In genomic region chr1:41483960-41484844, GRCh38 we compare ENCODE assay signal across 8 cellular contexts. TPM values are rescaled to one million over a fixed set of nuclear protein-coding genes. Genes with fewer than 3 reads are reported as not detected.
DNase-seq lines count a peak whose midpoint lies in the region; ATAC-seq and TF ChIP-seq lines count a peak whose summit lies in the region.

TSS of gene EDN2 (minus strand) at chr1:41484683. CDS start at chr1:41484601, 82 bp downstream.

- H3K27me3 ChIP-seq in rectal smooth muscle tissue (ENCODE audit: control insufficient read depth, insufficient read depth, low read length) = peaks cover 2% of the 10 kb centered on the region

- peaks cover 44% of the 10 kb centered on the region for H3K4me1 ChIP-seq in rectal smooth muscle tissue (ENCODE audit: control insufficient read depth, insufficient read depth, low read length)

- DNase-seq in NCI-H2196 (lab: John Stamatoyannopoulos, UW; ENCODE audit: unreplicated experiment) = peak; percentile 85
- DNase-seq in epithelial cell of esophagus (ENCODE audit: low read depth) = peak; percentile 71
- DNase-seq in posterior vena cava (ENCODE audit: low spot score) = no peak
- no peak for DNase-seq in MV-4-11 (lab: John Stamatoyannopoulos, UW)
- DNase-seq in NK-92 treated with Interleukin-12 subunit alpha and Interleukin-12 subunit beta, amount 100 ng/mL, for 24 hours (lab: John Stamatoyannopoulos, UW) = no peak

- no peak for ATAC-seq in GM21528 (IDR thresholded peaks at IDR 0.05; ENCODE audit: low FRiP score, unreplicated experiment)

- no peak within 1 kb of the TSS for H3K27ac ChIP-seq in rectal smooth muscle tissue (ENCODE audit: low read depth, low read length)

- peak within 1 kb of the TSS; percentile 14 for H3K9ac ChIP-seq in rectal smooth muscle tissue (ENCODE audit: low read length)

- intact Hi-C loops in posterior vena cava (cut with DNase I) = no loop called here

- no peaks in the 10 kb centered on the region for H3K36me3 ChIP-seq in rectal smooth muscle tissue (ENCODE audit: control insufficient read depth, insufficient read depth, low read length)

- H3K4me3 ChIP-seq in GM12875 (ENCODE audit: low read depth, low read length) = no peak within 1 kb of the TSS
- peak within 1 kb of the TSS; percentile 55 for H3K4me3 ChIP-seq in epithelial cell of esophagus (ENCODE audit: low read length)
- H3K4me3 ChIP-seq in rectal smooth muscle tissue (ENCODE audit: low read length) = peak within 1 kb of the TSS; percentile 53

- peak; percentile 39 for TF ChIP-seq CTCF in GM12875 (IDR thresholded peaks at IDR 0.05; ENCODE audit: borderline replicate concordance, insufficient read depth, low read depth, low read length)
- TF ChIP-seq CTCF in epithelial cell of esophagus (IDR thresholded peaks at IDR 0.05; ENCODE audit: insufficient read depth, low read depth, low read length, missing control alignments) = peak; percentile 36

RNA-seq across cellular contexts. Expression of gene EDN2, which starts in this region (rescaled TPM):
- total RNA-seq in posterior vena cava = not detected

Comparison
In these comparisons a context has a peak if more than half of its experiments do, and no peak if none do; other contexts are left out.
1. DNase-seq: peak in NCI-H2196 (single experiment) and epithelial cell of esophagus (single experiment); none in posterior vena cava (single experiment), MV-4-11 (single experiment) and NK-92 treated with Interleukin-12 subunit alpha and Interleukin-12 subunit beta, amount 100 ng/mL, for 24 hours (single experiment).